15 cellular contexts compared by ENCODE assay signal in the genomic region with DNA sequence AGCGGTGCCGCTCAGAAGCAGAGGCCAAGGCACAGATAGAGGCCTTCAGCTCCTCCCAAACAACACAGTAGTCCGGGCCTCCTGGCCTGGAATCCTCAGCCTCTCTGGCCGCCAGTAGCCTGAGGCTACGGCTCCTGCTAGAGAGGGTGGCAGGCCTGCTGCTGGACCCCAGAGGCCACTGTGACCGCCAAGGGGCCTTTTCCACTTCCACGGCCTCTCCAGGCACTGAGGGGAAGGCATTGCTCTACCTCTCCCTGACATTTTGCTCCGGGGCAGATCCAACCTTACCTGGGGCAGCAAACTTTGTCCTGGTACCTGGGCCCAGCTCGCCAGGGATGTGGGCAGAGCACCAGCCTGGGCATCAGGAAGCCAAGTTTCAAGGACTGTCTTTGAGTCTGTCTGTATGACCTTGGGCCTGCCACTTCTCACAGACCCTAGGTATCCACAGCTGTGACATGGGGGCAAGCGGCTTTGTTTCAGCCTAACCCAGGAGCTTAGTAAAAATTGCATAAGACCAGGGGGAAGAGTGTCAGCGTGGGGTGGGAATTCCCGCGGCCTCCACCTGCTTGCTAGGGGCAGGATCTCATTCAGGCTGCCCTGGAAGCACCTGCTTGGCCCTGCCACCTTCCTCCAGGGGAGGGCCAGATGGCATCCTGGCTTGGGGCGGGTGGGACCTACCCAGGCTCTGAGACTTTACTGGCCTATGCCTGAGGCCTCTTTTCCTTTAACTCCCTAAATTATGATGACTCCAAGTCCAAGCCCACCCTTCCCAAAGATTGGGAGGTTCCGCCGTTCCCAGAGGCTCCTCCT. TPM values are rescaled to one million over a fixed set of nuclear protein-coding genes. Genes with fewer than 3 reads are reported as not detected.
DNase-seq lines count a peak whose midpoint lies in the region; ATAC-seq, FAIRE-seq and TF ChIP-seq lines count a peak whose summit lies in the region.
"Had no signal": no experiment of that assay in that cellular context is flagged by ENCODE, and none has a peak within 500 bp of the region (broad histone marks: within the 10 kb centered on the region; RNA-seq: fewer than 3 reads in every experiment).

No MANE protein-coding gene starts in this region.

- TF ChIP-seq CTCF in Panc1 (IDR thresholded peaks at IDR 0.05) (no peak), WERI-Rb-1 (IDR thresholded peaks at IDR 0.05; ENCODE audit: low read depth, low read length) (no peak)

- peaks cover 47% of the 10 kb centered on the region for H3K4me1 Mint-ChIP-seq in activated naive CD8-positive, alpha-beta T cell treated with anti-CD3 and anti-CD28 coated beads, Interleukin-2, amount 10 ng/mL, durations not matched to agents 7 days and 5 days
- H3K4me1 Mint-ChIP-seq in activated naive CD8-positive, alpha-beta T cell treated with anti-CD3 and anti-CD28 coated beads for 36 hours = peaks cover 46% of the 10 kb centered on the region
- H3K4me1 Mint-ChIP-seq: WTC11 had no signal

- H3K27ac Mint-ChIP-seq in activated naive CD8-positive, alpha-beta T cell treated with anti-CD3 and anti-CD28 coated beads, Interleukin-2, amount 10 ng/mL, durations not matched to agents 7 days and 5 days = peak overlapping the region; percentile 96
- no peak overlapping the region for H3K27ac Mint-ChIP-seq in activated naive CD8-positive, alpha-beta T cell treated with anti-CD3 and anti-CD28 coated beads for 36 hours
- H3K27ac Mint-ChIP-seq: mesothelial cell of epicardium, nephron, WTC11 had no signal

- H3K4me3 ChIP-seq in Panc1 (ENCODE audit: low read depth in 2 of 2, low read length in 2 of 2) (no peak overlapping the region), WERI-Rb-1 (ENCODE audit: low read depth, low read length) (no peak overlapping the region)
- H3K4me3 ChIP-seq: cardiac muscle cell, left lung, suprapubic skin had no signal

- H3K9me3 ChIP-seq in Panc1 (ENCODE audit: control insufficient read depth, insufficient read depth, low read depth, low read length) (no peaks in the 10 kb centered on the region), WERI-Rb-1 (ENCODE audit: severe bottlenecking) (no peaks in the 10 kb centered on the region)
- H3K9me3 ChIP-seq: left lung, suprapubic skin had no signal

- DNase-seq in activated naive CD8-positive, alpha-beta T cell treated with anti-CD3 and anti-CD28 coated beads, Interleukin-2, amount 10 ng/mL, durations not matched to agents 7 days and 5 days = no peak
- DNase-seq in activated naive CD8-positive, alpha-beta T cell treated with anti-CD3 and anti-CD28 coated beads for 36 hours = no peak
- DNase-seq in Panc1 (ENCODE audit: low read depth, low spot score) (no peak), islet precursor cell (peak; percentile 55), GM19239 (ENCODE audit: insufficient read length, low spot score) (no peak), WERI-Rb-1 (no peak)

- H3K27ac ChIP-seq in Panc1 (ENCODE audit: low read length) (no peak overlapping the region), WERI-Rb-1 (no peak overlapping the region)
- H3K27ac ChIP-seq: cardiac muscle cell, left lung, suprapubic skin had no signal

- in situ Hi-C loops in Panc1 (cut with HindIII; ENCODE audit: low pct_unique_long_range_greater_than_20kb, low sequenced_read_pairs) = no loop called here

- BruUV-seq in Panc1 (replicated peaks; lab: Mats Ljungman, UMichigan) = no TSS peak

- ATAC-seq in activated naive CD8-positive, alpha-beta T cell treated with anti-CD3 and anti-CD28 coated beads, Interleukin-2, amount 10 ng/mL, durations not matched to agents 7 days and 5 days (ENCODE audit: low read depth) = no peak
- 0 out of 2 replicates have a peak, but pooled peaks have one; percentile 16 for ATAC-seq in Panc1
- ATAC-seq in HG03439 (IDR thresholded peaks at IDR 0.05; ENCODE audit: unreplicated experiment) = no peak

- H3K4me3 Mint-ChIP-seq in activated naive CD8-positive, alpha-beta T cell treated with anti-CD3 and anti-CD28 coated beads, Interleukin-2, amount 10 ng/mL, durations not matched to agents 7 days and 5 days = no peak overlapping the region
- H3K4me3 Mint-ChIP-seq in activated naive CD8-positive, alpha-beta T cell treated with anti-CD3 and anti-CD28 coated beads for 36 hours = no peak overlapping the region
- H3K4me3 Mint-ChIP-seq: mesothelial cell of epicardium, nephron, WTC11 had no signal

- CTCF ChIA-PET in Panc1 (lab: Charles Lee) = interaction anchor here (1.1 to 1.3 kb wide), 2 partner anchors 15 to 161 kb away, joined by 5 read pairs; no protein-coding TSS in a partner anchor

- H3K4me1 ChIP-seq in Panc1 (ENCODE audit: control insufficient read depth, insufficient read depth, low read length) = no peaks in the 10 kb centered on the region; the same call in 1 of the 2 replicates
- H3K4me1 ChIP-seq: left lung had no signal

- no peaks in the 10 kb centered on the region for H3K36me3 ChIP-seq in Panc1 (ENCODE audit: control insufficient read depth, insufficient read depth, low read length)
- H3K36me3 ChIP-seq in WERI-Rb-1 = no peaks in the 10 kb centered on the region
- H3K36me3 ChIP-seq: cardiac muscle cell, left lung, suprapubic skin had no signal

- H3K27me3 Mint-ChIP-seq in activated naive CD8-positive, alpha-beta T cell treated with anti-CD3 and anti-CD28 coated beads, Interleukin-2, amount 10 ng/mL, durations not matched to agents 7 days and 5 days = no peaks in the 10 kb centered on the region
- H3K27me3 Mint-ChIP-seq in activated naive CD8-positive, alpha-beta T cell treated with anti-CD3 and anti-CD28 coated beads for 36 hours = no peaks in the 10 kb centered on the region

- H3K36me3 Mint-ChIP-seq in activated naive CD8-positive, alpha-beta T cell treated with anti-CD3 and anti-CD28 coated beads, Interleukin-2, amount 10 ng/mL, durations not matched to agents 7 days and 5 days = peaks cover 18% of the 10 kb centered on the region
- H3K36me3 Mint-ChIP-seq in activated naive CD8-positive, alpha-beta T cell treated with anti-CD3 and anti-CD28 coated beads for 36 hours = peaks cover 3% of the 10 kb centered on the region
- H3K36me3 Mint-ChIP-seq: CD4-positive, CD25-positive, alpha-beta regulatory T cell; mesothelial cell of epicardium; WTC11 had no signal

- no peak for FAIRE-seq in GM19239 (lab: Jason Lieb, UNC)

- H3K27me3 ChIP-seq in Panc1 (ENCODE audit: control insufficient read depth, insufficient read depth, low read length) (no peaks in the 10 kb centered on the region), WERI-Rb-1 (ENCODE audit: insufficient read depth, low read depth, severe bottlenecking) (no peaks in the 10 kb centered on the region)
- H3K27me3 ChIP-seq: cardiac muscle cell had no signal

- intact Hi-C loops in Panc1 (cut with micrococcal nuclease; ENCODE audit: unreplicated experiment) = loop anchor here (5.0 kb wide), 2 partner anchors 72 to 142 kb away; no protein-coding TSS in a partner anchor

- POLR2A ChIA-PET in activated naive CD8-positive, alpha-beta T cell treated with anti-CD3 and anti-CD28 coated beads, Interleukin-2, amount 10 ng/mL, durations not matched to agents 7 days and 5 days (lab: Charles Lee) = interaction anchor here (1.2 to 4.2 kb wide), 7 partner anchors 17 to 425 kb away, joined by 4 to 52 read pairs (median 17); a partner anchor contains a TSS
- POLR2A ChIA-PET in Panc1 (lab: Charles Lee) = no interaction called here

- H3K9me3 Mint-ChIP-seq in activated naive CD8-positive, alpha-beta T cell treated with anti-CD3 and anti-CD28 coated beads, Interleukin-2, amount 10 ng/mL, durations not matched to agents 7 days and 5 days = no peaks in the 10 kb centered on the region
- H3K9me3 Mint-ChIP-seq in activated naive CD8-positive, alpha-beta T cell treated with anti-CD3 and anti-CD28 coated beads for 36 hours = no peaks in the 10 kb centered on the region
- H3K9me3 Mint-ChIP-seq: mesothelial cell of epicardium, nephron, WTC11 had no signal

RNA-seq across cellular contexts. Expression of a gene that starts 33.2 kb away (rescaled TPM):
- total RNA-seq in activated naive CD8-positive, alpha-beta T cell treated with anti-CD3 and anti-CD28 coated beads, Interleukin-2, amount 10 ng/mL, durations not matched to agents 7 days and 5 days = 10 to 100 TPM; 14.3 to 15.7 TPM
- total RNA-seq in activated naive CD8-positive, alpha-beta T cell treated with anti-CD3 and anti-CD28 coated beads for 36 hours = 1 to 10 TPM; 1.3 to 1.4 TPM
- not detected for total RNA-seq in Panc1 (2021; ENCODE audit: unreplicated experiment)
- not detected for polyA plus RNA-seq in Panc1 (2012; ENCODE audit: insufficient read length)
- total RNA-seq: cardiac muscle cell, G401 had no signal
- polyA plus RNA-seq: cardiac muscle cell had no signal

RNA-seq across cellular contexts. Expression of a gene that starts 39.3 kb away (rescaled TPM):
- total RNA-seq in activated naive CD8-positive, alpha-beta T cell treated with anti-CD3 and anti-CD28 coated beads, Interleukin-2, amount 10 ng/mL, durations not matched to agents 7 days and 5 days = 10 to 100 TPM; 11.3 to 15.1 TPM
- 10 to 100 TPM in 1 of 2 experiments, 1 to 10 TPM in 1; 8.7 to 10.2 TPM for total RNA-seq in activated naive CD8-positive, alpha-beta T cell treated with anti-CD3 and anti-CD28 coated beads for 36 hours
- 12.9 TPM for total RNA-seq in Panc1 (2021; ENCODE audit: unreplicated experiment)
- polyA plus RNA-seq in Panc1 (2012; ENCODE audit: insufficient read length) = 22.7 TPM

RNA-seq across cellular contexts. Expression of a gene that starts 52.8 kb away (rescaled TPM):
- total RNA-seq in activated naive CD8-positive, alpha-beta T cell treated with anti-CD3 and anti-CD28 coated beads, Interleukin-2, amount 10 ng/mL, durations not matched to agents 7 days and 5 days = 1 to 10 TPM; 4.3 to 5.6 TPM
- 1 to 10 TPM; 2.8 to 3.0 TPM for total RNA-seq in activated naive CD8-positive, alpha-beta T cell treated with anti-CD3 and anti-CD28 coated beads for 36 hours
- 13.1 TPM for total RNA-seq in Panc1 (2021; ENCODE audit: unreplicated experiment)
- 6.8 TPM for polyA plus RNA-seq in Panc1 (2012; ENCODE audit: insufficient read length)
- total RNA-seq: cardiac muscle cell had no signal

Comparison
In these comparisons a context has a peak if more than half of its experiments do, and no peak if none do; other contexts are left out.
1. RNA of a gene that starts 33.2 kb away (total RNA-seq): 14.3 to 15.7 TPM in activated naive CD8-positive, alpha-beta T cell treated with anti-CD3 and anti-CD28 coated beads, Interleukin-2, amount 10 ng/mL, durations not matched to agents 7 days and 5 days; 1.3 to 1.4 TPM in activated naive CD8-positive, alpha-beta T cell treated with anti-CD3 and anti-CD28 coated beads for 36 hours and not detected in Panc1 (single experiment); every median in the first group is over 4 times any median in the second.